In the genomic region with DNA sequence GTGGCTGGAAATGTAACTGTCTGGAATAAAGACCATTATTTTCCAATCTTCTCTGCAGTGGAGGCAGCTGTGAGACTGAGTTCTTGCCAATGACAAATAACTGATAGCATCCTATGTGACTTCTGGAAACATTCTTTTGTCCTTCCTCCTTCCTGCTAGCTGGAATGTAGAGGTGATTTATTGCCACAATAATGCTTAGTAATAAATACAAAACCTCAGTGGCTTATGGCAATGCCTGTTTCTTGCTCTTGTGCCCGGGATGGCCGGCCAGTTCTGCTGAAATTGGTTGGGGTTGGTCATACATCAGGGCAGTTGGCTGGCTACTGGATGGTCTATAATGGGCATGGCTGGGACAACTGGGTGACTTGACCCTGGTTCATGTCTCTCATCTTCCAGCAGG, we compare ENCODE assay signal across 17 cellular contexts. TPM values are rescaled to one million over a fixed set of nuclear protein-coding genes. Genes with fewer than 3 reads are reported as not detected.
DNase-seq lines count a peak whose midpoint lies in the region; ATAC-seq and TF ChIP-seq lines count a peak whose summit lies in the region.
"Had no signal": no experiment of that assay in that cellular context is flagged by ENCODE, and none has a peak within 500 bp of the region (broad histone marks: within the 10 kb centered on the region; RNA-seq: fewer than 3 reads in every experiment).

No MANE protein-coding gene starts in this region.

- no peaks in the 10 kb centered on the region for H3K36me3 ChIP-seq in psoas muscle (ENCODE audit: insufficient read depth in 1 of 2, low read depth in 1 of 2)
- H3K36me3 ChIP-seq in WERI-Rb-1, result no peaks in the 10 kb centered on the region
- H3K36me3 ChIP-seq: BLaER1 treated with 17β-estradiol and CSF1 and Interleukin-3, amounts not matched to agents 10 nM and 100 nM had no signal

- H3K4me3 Mint-ChIP-seq in stimulated activated naive CD8-positive, alpha-beta T cell treated with anti-CD3 and anti-CD28 coated beads, Interleukin-15, Interleukin-2, amounts not matched to agents 100 ng/mL and 50 ng/mL, for 24 hours, result no peak overlapping the region
- H3K4me3 Mint-ChIP-seq in stimulated activated naive CD8-positive, alpha-beta T cell treated with anti-CD3 and anti-CD28 coated beads, Interleukin-15, amount 100 ng/mL, for 72 hours, result peak overlapping the region in 1 of 2 donors; percentile 16

- H3K27ac ChIP-seq in epithelial cell of prostate, result peak overlapping the region; percentile 39
- no peak overlapping the region for H3K27ac ChIP-seq in psoas muscle
- H3K27ac ChIP-seq in WERI-Rb-1, result no peak overlapping the region
- H3K27ac ChIP-seq: BLaER1 treated with 17β-estradiol and CSF1 and Interleukin-3, amounts not matched to agents 10 nM and 100 nM; SK-N-MC had no signal

- H3K27me3 ChIP-seq in psoas muscle (ENCODE audit: insufficient read depth in 3 of 3, low read length in 2 of 3), result no peaks in the 10 kb centered on the region
- H3K27me3 ChIP-seq in WERI-Rb-1 (ENCODE audit: insufficient read depth, low read depth, severe bottlenecking), result no peaks in the 10 kb centered on the region

- H3K27ac Mint-ChIP-seq in stimulated activated naive CD8-positive, alpha-beta T cell treated with anti-CD3 and anti-CD28 coated beads, Interleukin-15, Interleukin-2, amounts not matched to agents 100 ng/mL and 50 ng/mL, for 24 hours, result peak overlapping the region; percentile 80
- H3K27ac Mint-ChIP-seq in stimulated activated naive CD8-positive, alpha-beta T cell treated with anti-CD3 and anti-CD28 coated beads, Interleukin-15, amount 100 ng/mL, for 72 hours, result peak overlapping the region in 1 of 2 donors; percentile 85
- H3K27ac Mint-ChIP-seq: progenitor cell of endocrine pancreas had no signal

- no peaks in the 10 kb centered on the region for H3K36me3 Mint-ChIP-seq in stimulated activated naive CD8-positive, alpha-beta T cell treated with anti-CD3 and anti-CD28 coated beads, Interleukin-15, Interleukin-2, amounts not matched to agents 100 ng/mL and 50 ng/mL, for 24 hours (ENCODE audit: low read depth)

- WGBS in psoas muscle, 3 donors, result 17 to 36% (median 35%) methylated on average over 2 of the region's 2 CpGs

- H3K4me1 Mint-ChIP-seq in stimulated activated naive CD8-positive, alpha-beta T cell treated with anti-CD3 and anti-CD28 coated beads, Interleukin-15, Interleukin-2, amounts not matched to agents 100 ng/mL and 50 ng/mL, for 24 hours (ENCODE audit: low read depth), result peaks cover 99% of the 10 kb centered on the region
- H3K4me1 Mint-ChIP-seq in stimulated activated naive CD8-positive, alpha-beta T cell treated with anti-CD3 and anti-CD28 coated beads, Interleukin-15, amount 100 ng/mL, for 72 hours, result peaks cover 97% of the 10 kb centered on the region

- no peaks in the 10 kb centered on the region for H3K9me3 Mint-ChIP-seq in stimulated activated naive CD8-positive, alpha-beta T cell treated with anti-CD3 and anti-CD28 coated beads, Interleukin-15, Interleukin-2, amounts not matched to agents 100 ng/mL and 50 ng/mL, for 24 hours
- peaks cover 0 to 6% of the 10 kb centered on the region in 2 donors for H3K9me3 Mint-ChIP-seq in stimulated activated naive CD8-positive, alpha-beta T cell treated with anti-CD3 and anti-CD28 coated beads, Interleukin-15, amount 100 ng/mL, for 72 hours

- H3K4me3 ChIP-seq in psoas muscle (no peak overlapping the region), WERI-Rb-1 (ENCODE audit: low read depth, low read length) (no peak overlapping the region)
- H3K4me3 ChIP-seq: BLaER1 treated with 17β-estradiol and CSF1 and Interleukin-3, amounts not matched to agents 10 nM and 100 nM; GM12878; SK-N-MC had no signal

- intact Hi-C loops in psoas muscle (cut with DNase I), result no loop called here

- DNase-seq in stimulated activated naive CD8-positive, alpha-beta T cell treated with anti-CD3 and anti-CD28 coated beads, Interleukin-15, amount 100 ng/mL, for 72 hours, result no peak
- DNase-seq in RKO (ENCODE audit: low spot score) (peak; percentile 56), epithelial cell of prostate (ENCODE audit: low read depth, low spot score) (no peak), Kasumi-1 (lab: John Stamatoyannopoulos, UW) (no peak), NCI-H1930 (lab: John Stamatoyannopoulos, UW) (no peak), psoas muscle (no peak), WERI-Rb-1 (no peak)
- DNase-seq: activated CD4-positive, alpha-beta T cell treated with anti-CD3 and anti-CD28 coated beads for 1 hour; kidney had no signal

- TF ChIP-seq CTCF in psoas muscle (IDR thresholded peaks at IDR 0.05), result no peak
- no peak for TF ChIP-seq CTCF in WERI-Rb-1 (IDR thresholded peaks at IDR 0.05; ENCODE audit: low read depth, low read length)

- no peak for ATAC-seq in stimulated activated naive CD8-positive, alpha-beta T cell treated with anti-CD3 and anti-CD28 coated beads, Interleukin-15, amount 100 ng/mL, for 72 hours
- no peak for ATAC-seq in psoas muscle

- H3K9me3 ChIP-seq in psoas muscle (no peaks in the 10 kb centered on the region), WERI-Rb-1 (ENCODE audit: severe bottlenecking) (no peaks in the 10 kb centered on the region)
- H3K9me3 ChIP-seq: BLaER1 treated with 17β-estradiol and CSF1 and Interleukin-3, amounts not matched to agents 10 nM and 100 nM had no signal

- H3K4me1 ChIP-seq in psoas muscle, result no peaks in the 10 kb centered on the region

- no peaks in the 10 kb centered on the region for H3K27me3 Mint-ChIP-seq in stimulated activated naive CD8-positive, alpha-beta T cell treated with anti-CD3 and anti-CD28 coated beads, Interleukin-15, Interleukin-2, amounts not matched to agents 100 ng/mL and 50 ng/mL, for 24 hours
- H3K27me3 Mint-ChIP-seq in stimulated activated naive CD8-positive, alpha-beta T cell treated with anti-CD3 and anti-CD28 coated beads, Interleukin-15, amount 100 ng/mL, for 72 hours, result no peaks in the 10 kb centered on the region

RNA-seq across cellular contexts. Expression of a gene that starts 12.2 kb away (rescaled TPM):
- total RNA-seq in psoas muscle, result not detected
- not detected for polyA plus RNA-seq in psoas muscle
- total RNA-seq: chondrocyte, glomerular endothelial cell, GM12878, kidney, progenitor cell of endocrine pancreas had no signal
- polyA plus RNA-seq: GM12878 had no signal

RNA-seq across cellular contexts. Expression of a gene that starts 36.5 kb away (rescaled TPM):
- not detected for total RNA-seq in psoas muscle
- polyA plus RNA-seq in psoas muscle, result not detected
- total RNA-seq: chondrocyte, glomerular endothelial cell, GM12878, kidney, progenitor cell of endocrine pancreas had no signal
- polyA plus RNA-seq: GM12878, thymus had no signal
